15 cellular contexts compared by ENCODE assay signal in the genomic region with DNA sequence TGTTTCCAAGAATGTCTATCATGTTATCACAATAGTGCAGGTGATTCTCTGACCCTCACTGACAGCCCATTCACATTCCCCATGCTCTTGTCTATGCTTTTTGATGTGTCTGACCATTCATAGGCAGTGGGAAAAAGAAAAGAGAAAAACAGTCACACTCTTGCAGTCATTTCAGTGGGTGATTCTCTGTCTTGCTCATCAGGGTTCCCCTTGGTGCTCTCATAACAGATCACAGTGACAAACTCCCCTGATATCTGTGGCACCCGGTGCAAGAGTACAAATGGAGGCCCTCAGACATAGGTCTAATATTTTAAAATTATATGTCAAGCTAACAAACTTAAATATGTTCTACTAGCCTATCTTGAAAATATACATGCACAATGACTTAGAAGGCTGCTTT.
DNase-seq lines count a peak whose midpoint lies in the region; ATAC-seq and TF ChIP-seq lines count a peak whose summit lies in the region.
"Had no signal": no experiment of that assay in that cellular context is flagged by ENCODE, and none has a peak within 500 bp of the region (broad histone marks: within the 10 kb centered on the region; RNA-seq: fewer than 3 reads in every experiment).

No MANE protein-coding gene starts in this region.

- no peaks in the 10 kb centered on the region for H3K36me3 ChIP-seq in skeletal muscle tissue (ENCODE audit: control insufficient read depth in 3 of 3, insufficient read depth in 3 of 3, low read length in 3 of 3)

- no peak for ATAC-seq in GM18867 (IDR thresholded peaks at IDR 0.05; ENCODE audit: unreplicated experiment)

- peak; percentile 15 for DNase-seq in activated T-cell treated with anti-CD3 and anti-CD28 coated beads for 48 hours (ENCODE audit: low read depth)
- DNase-seq in activated T-cell treated with anti-CD3 and anti-CD28 coated beads, Interleukin-2, amount 50 U/mL, for 24 hours: no peak
- DNase-seq in GM12865 (ENCODE audit: low read depth): peak; percentile 44
- DNase-seq in activated T-helper 1 cell treated with anti-CD3 and anti-CD28 coated beads, Interleukin-12 subunit alpha, Interleukin-12 subunit beta, Interleukin-2, Interleukin-4 antibody, amounts not matched to agents 30 ng/mL and 10 ng/mL and 1 ng/mL, durations not matched to agents 14 hours and 24 hours and 36 hours (ENCODE audit: low spot score): peak; percentile 6
- no peak for DNase-seq in NCI-H524 treated with DMSO at 0.1 percent for 48 hours (lab: John Stamatoyannopoulos, UW)
- no peak for DNase-seq in SW 1271 (lab: John Stamatoyannopoulos, UW)
- DNase-seq: NCI-H1694, NCI-H510A treated with DMSO at 0.1 percent for 48 hours, nucleus accumbens, PC-9 had no signal

- peak overlapping the region; percentile 75 for H3K27ac ChIP-seq in skeletal muscle tissue (ENCODE audit: low read depth, low read length)
- H3K27ac ChIP-seq: PC-9, SK-N-MC had no signal

- no peaks in the 10 kb centered on the region for H3K9me3 Mint-ChIP-seq in activated T-cell treated with anti-CD3 and anti-CD28 coated beads, Interleukin-2, amount 50 U/mL, for 24 hours
- peaks cover 4% of the 10 kb centered on the region for H3K9me3 Mint-ChIP-seq in activated T-helper 1 cell treated with anti-CD3 and anti-CD28 coated beads, Interleukin-12 subunit alpha, Interleukin-12 subunit beta, Interleukin-2, Interleukin-4 antibody, amounts not matched to agents 30 ng/mL and 10 ng/mL and 1 ng/mL, durations not matched to agents 14 hours and 24 hours and 36 hours

- intact Hi-C loops in activated T-helper 1 cell treated with anti-CD3 and anti-CD28 coated beads, Interleukin-12 subunit alpha, Interleukin-12 subunit beta, Interleukin-2, Interleukin-4 antibody, amounts not matched to agents 30 ng/mL and 10 ng/mL and 1 ng/mL, durations not matched to agents 14 hours and 24 hours and 36 hours (cut with micrococcal nuclease): loop anchor here (5.0 kb wide), 2 partner anchors 38 to 143 kb away; no protein-coding TSS in a partner anchor

- TF ChIP-seq CTCF in GM12865 (IDR thresholded peaks at IDR 0.05; ENCODE audit: insufficient read depth, low read depth, low read length, missing control alignments): no peak

- H3K4me3 Mint-ChIP-seq in activated T-cell treated with anti-CD3 and anti-CD28 coated beads, Interleukin-2, amount 50 U/mL, for 24 hours: no peak overlapping the region
- no peak overlapping the region for H3K4me3 Mint-ChIP-seq in activated T-helper 1 cell treated with anti-CD3 and anti-CD28 coated beads, Interleukin-12 subunit alpha, Interleukin-12 subunit beta, Interleukin-2, Interleukin-4 antibody, amounts not matched to agents 30 ng/mL and 10 ng/mL and 1 ng/mL, durations not matched to agents 14 hours and 24 hours and 36 hours
- H3K4me3 Mint-ChIP-seq: type B pancreatic cell had no signal

- no peak overlapping the region for H3K9ac ChIP-seq in skeletal muscle tissue (ENCODE audit: low read depth in 1 of 3, low read length in 3 of 3)

- H3K27me3 ChIP-seq in skeletal muscle tissue (ENCODE audit: control insufficient read depth in 3 of 3, insufficient read depth in 3 of 3, low read length in 3 of 3): no peaks in the 10 kb centered on the region

- H3K36me3 Mint-ChIP-seq in activated T-cell treated with anti-CD3 and anti-CD28 coated beads, Interleukin-2, amount 50 U/mL, for 24 hours (ENCODE audit: low read depth): no peaks in the 10 kb centered on the region
- peaks cover 4% of the 10 kb centered on the region for H3K36me3 Mint-ChIP-seq in activated T-helper 1 cell treated with anti-CD3 and anti-CD28 coated beads, Interleukin-12 subunit alpha, Interleukin-12 subunit beta, Interleukin-2, Interleukin-4 antibody, amounts not matched to agents 30 ng/mL and 10 ng/mL and 1 ng/mL, durations not matched to agents 14 hours and 24 hours and 36 hours (ENCODE audit: low read depth)

- no peak overlapping the region for H3K27ac Mint-ChIP-seq in activated T-cell treated with anti-CD3 and anti-CD28 coated beads, Interleukin-2, amount 50 U/mL, for 24 hours
- peak overlapping the region; percentile 88 for H3K27ac Mint-ChIP-seq in activated T-helper 1 cell treated with anti-CD3 and anti-CD28 coated beads, Interleukin-12 subunit alpha, Interleukin-12 subunit beta, Interleukin-2, Interleukin-4 antibody, amounts not matched to agents 30 ng/mL and 10 ng/mL and 1 ng/mL, durations not matched to agents 14 hours and 24 hours and 36 hours
- H3K27ac Mint-ChIP-seq: type B pancreatic cell had no signal

- peaks cover 28 to 54% (median 39%) of the 10 kb centered on the region in 3 donors for H3K4me1 ChIP-seq in skeletal muscle tissue (ENCODE audit: control insufficient read depth in 3 of 3, insufficient read depth in 3 of 3, low read length in 3 of 3)

- H3K4me1 Mint-ChIP-seq in activated T-cell treated with anti-CD3 and anti-CD28 coated beads, Interleukin-2, amount 50 U/mL, for 24 hours (ENCODE audit: low read depth): peaks cover 47% of the 10 kb centered on the region
- peaks cover 58% of the 10 kb centered on the region for H3K4me1 Mint-ChIP-seq in activated T-helper 1 cell treated with anti-CD3 and anti-CD28 coated beads, Interleukin-12 subunit alpha, Interleukin-12 subunit beta, Interleukin-2, Interleukin-4 antibody, amounts not matched to agents 30 ng/mL and 10 ng/mL and 1 ng/mL, durations not matched to agents 14 hours and 24 hours and 36 hours (ENCODE audit: low read depth)

- H3K4me3 ChIP-seq in GM12865 (ENCODE audit: low read depth, low read length) (no peak overlapping the region), skeletal muscle tissue (ENCODE audit: low read length in 3 of 3) (no peak overlapping the region)
- H3K4me3 ChIP-seq: PC-9, SK-N-MC, smooth muscle cell had no signal

- H3K9me3 ChIP-seq in skeletal muscle tissue (ENCODE audit: control insufficient read depth in 3 of 3, low read length in 3 of 3): no peaks in the 10 kb centered on the region

- no peaks in the 10 kb centered on the region for H3K27me3 Mint-ChIP-seq in activated T-cell treated with anti-CD3 and anti-CD28 coated beads, Interleukin-2, amount 50 U/mL, for 24 hours
- H3K27me3 Mint-ChIP-seq in activated T-helper 1 cell treated with anti-CD3 and anti-CD28 coated beads, Interleukin-12 subunit alpha, Interleukin-12 subunit beta, Interleukin-2, Interleukin-4 antibody, amounts not matched to agents 30 ng/mL and 10 ng/mL and 1 ng/mL, durations not matched to agents 14 hours and 24 hours and 36 hours (ENCODE audit: insufficient read depth): no peaks in the 10 kb centered on the region
- H3K27me3 Mint-ChIP-seq: type B pancreatic cell had no signal

Comparison
In these comparisons a context has a peak if more than half of its experiments do, and no peak if none do; other contexts are left out.
1. DNase-seq: peak in activated T-cell treated with anti-CD3 and anti-CD28 coated beads for 48 hours (single experiment), GM12865 (single experiment) and activated T-helper 1 cell treated with anti-CD3 and anti-CD28 coated beads, Interleukin-12 subunit alpha, Interleukin-12 subunit beta, Interleukin-2, Interleukin-4 antibody, amounts not matched to agents 30 ng/mL and 10 ng/mL and 1 ng/mL, durations not matched to agents 14 hours and 24 hours and 36 hours (single experiment); none in activated T-cell treated with anti-CD3 and anti-CD28 coated beads, Interleukin-2, amount 50 U/mL, for 24 hours (single experiment), NCI-H524 treated with DMSO at 0.1 percent for 48 hours (single experiment) and SW 1271 (0 of 2).